Comparison of ENCODE assay signal across 8 cellular contexts in genomic region chr17:35460354-35460851, GRCh38. TPM values are rescaled to one million over a fixed set of nuclear protein-coding genes. Genes with fewer than 3 reads are reported as not detected.
DNase-seq lines count a peak whose midpoint lies in the region; ATAC-seq and TF ChIP-seq lines count a peak whose summit lies in the region.

No MANE protein-coding gene starts in this region.

- no peaks in the 10 kb centered on the region for H3K9me3 ChIP-seq in iPS-18a (ENCODE audit: control insufficient read depth, low read depth, low read length)
- no peaks in the 10 kb centered on the region for H3K9me3 ChIP-seq in vagina

- ATAC-seq in GM18520 (IDR thresholded peaks at IDR 0.05; ENCODE audit: unreplicated experiment) (peak; percentile 85), HG02759 (IDR thresholded peaks at IDR 0.05; ENCODE audit: unreplicated experiment) (peak; percentile 92)

- intact Hi-C loops in vagina (cut with DNase I): no loop called here

- H3K4me3 ChIP-seq in iPS-18a (ENCODE audit: low read length) (peak overlapping the region; percentile 42), vagina (peak overlapping the region in 1 of 2 donors; percentile 27)

- H3K27me3 ChIP-seq in iPS-18a (ENCODE audit: control insufficient read depth, insufficient read depth, low read length): peaks cover 42% of the 10 kb centered on the region
- no peaks in the 10 kb centered on the region for H3K27me3 ChIP-seq in vagina

- peak; percentile 61 for DNase-seq in NCI-H510A treated with DMSO at 0.1 percent for 48 hours (lab: John Stamatoyannopoulos, UW)
- DNase-seq in activated effector memory CD4-positive, alpha-beta T cell treated with anti-CD3 and anti-CD28 coated beads, Interleukin-2, amount 50 U/mL, for 16 hours: peak; percentile 83
- peak; percentile 31 for DNase-seq in stimulated activated CD4-positive, alpha-beta T cell treated with anti-CD3 and anti-CD28 coated beads, Interleukin-4, amount 100 ng/mL, for 24 hours
- no peak for DNase-seq in vagina (ENCODE audit: extremely low spot score in 2 of 2)
- DNase-seq in inferior parietal cortex (ENCODE audit: extremely low spot score): no peak

- TF ChIP-seq CTCF in vagina (IDR thresholded peaks at IDR 0.05): no peak

- peak overlapping the region; percentile 30 for H3K9ac ChIP-seq in iPS-18a (ENCODE audit: low read length)

- no peak overlapping the region for H3K27ac ChIP-seq in iPS-18a (ENCODE audit: low read length)
- no peak overlapping the region for H3K27ac ChIP-seq in vagina

- peaks cover 4% of the 10 kb centered on the region for H3K4me1 ChIP-seq in iPS-18a (ENCODE audit: control insufficient read depth, low read depth, low read length)
- peaks cover 9% of the 10 kb centered on the region for H3K4me1 ChIP-seq in vagina

- no peaks in the 10 kb centered on the region for H3K36me3 ChIP-seq in iPS-18a (ENCODE audit: control insufficient read depth, low read depth, low read length)
- no peaks in the 10 kb centered on the region for H3K36me3 ChIP-seq in vagina

- TF ChIP-seq POLR2A in vagina (IDR thresholded peaks at IDR 0.05): no peak

RNA-seq across cellular contexts. Expression of gene SLFN13, which starts 11.8 kb away (rescaled TPM):
- 6.9 TPM for total RNA-seq in vagina

RNA-seq across cellular contexts. Expression of gene SLFN12, which starts 28.1 kb away (rescaled TPM):
- total RNA-seq in vagina: 5.9 TPM

Comparison
In these comparisons a context has a peak if more than half of its experiments do, and no peak if none do; other contexts are left out.
1. DNase-seq: peak in NCI-H510A treated with DMSO at 0.1 percent for 48 hours (single experiment), activated effector memory CD4-positive, alpha-beta T cell treated with anti-CD3 and anti-CD28 coated beads, Interleukin-2, amount 50 U/mL, for 16 hours (single experiment) and stimulated activated CD4-positive, alpha-beta T cell treated with anti-CD3 and anti-CD28 coated beads, Interleukin-4, amount 100 ng/mL, for 24 hours (single experiment); none in vagina (0 of 2) and inferior parietal cortex (single experiment).